Comparison of ENCODE assay signal across 9 cellular contexts in the genomic region with DNA sequence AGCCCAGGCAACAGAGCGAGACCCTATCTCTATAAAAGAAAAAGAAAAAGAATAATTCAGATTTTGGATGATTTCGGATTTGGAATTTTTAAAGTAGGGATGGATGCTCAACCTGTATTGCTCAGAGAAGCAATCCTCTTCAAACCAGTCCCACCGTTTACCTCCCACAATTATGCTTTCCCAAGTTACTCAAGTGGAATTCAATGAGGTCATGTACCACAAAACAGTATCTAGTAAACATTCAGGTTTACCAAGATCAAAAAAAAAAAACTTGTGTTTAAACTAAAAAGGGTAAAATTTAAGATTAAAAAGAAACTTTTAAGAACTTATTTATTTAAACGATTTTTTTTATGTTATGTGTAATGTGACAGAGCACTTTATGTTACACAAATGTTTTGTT. TPM values are rescaled to one million over a fixed set of nuclear protein-coding genes. Genes with fewer than 3 reads are reported as not detected.
DNase-seq lines count a peak whose midpoint lies in the region; ATAC-seq and FAIRE-seq lines count a peak whose summit lies in the region.
"Had no signal": no experiment of that assay in that cellular context is flagged by ENCODE, and none has a peak within 500 bp of the region (broad histone marks: within the 10 kb centered on the region; RNA-seq: fewer than 3 reads in every experiment).

No MANE protein-coding gene starts in this region.

- H3K27ac Mint-ChIP-seq in activated T-helper 2 cell treated with anti-CD3 and anti-CD28 coated beads, Interferon-gamma antibody, Interleukin-2, Interleukin-4, amounts not matched to agents 10 μg/mL and 5 μg/mL and 100 μg/mL, durations not matched to agents 14 hours and 24 hours and 36 hours, result no peak overlapping the region
- peak overlapping the region; percentile 40 to 98 (median 75) for H3K27ac Mint-ChIP-seq in immature natural killer cell

- intact Hi-C loops in activated T-helper 2 cell treated with anti-CD3 and anti-CD28 coated beads, Interferon-gamma antibody, Interleukin-2, Interleukin-4, amounts not matched to agents 10 μg/mL and 5 μg/mL and 100 μg/mL, durations not matched to agents 14 hours and 24 hours and 36 hours (cut with micrococcal nuclease), result loop anchor here (5.0 kb wide), 1 partner anchor 1206 kb away; a partner anchor contains a TSS

- ATAC-seq in HG02885 (IDR thresholded peaks at IDR 0.05; ENCODE audit: poor library complexity, unreplicated experiment) (no peak), HG03469 (IDR thresholded peaks at IDR 0.05; ENCODE audit: unreplicated experiment) (no peak)

- peak overlapping the region; percentile 47 for H3K4me3 Mint-ChIP-seq in activated T-helper 2 cell treated with anti-CD3 and anti-CD28 coated beads, Interferon-gamma antibody, Interleukin-2, Interleukin-4, amounts not matched to agents 10 μg/mL and 5 μg/mL and 100 μg/mL, durations not matched to agents 14 hours and 24 hours and 36 hours (ENCODE audit: low read depth)
- H3K4me3 Mint-ChIP-seq in immature natural killer cell, result peak overlapping the region; percentile 98 to 100 (median 99)

- H3K36me3 Mint-ChIP-seq in activated T-helper 2 cell treated with anti-CD3 and anti-CD28 coated beads, Interferon-gamma antibody, Interleukin-2, Interleukin-4, amounts not matched to agents 10 μg/mL and 5 μg/mL and 100 μg/mL, durations not matched to agents 14 hours and 24 hours and 36 hours (ENCODE audit: low read depth), result peaks cover 41% of the 10 kb centered on the region
- H3K36me3 Mint-ChIP-seq in immature natural killer cell, result peaks cover 8 to 16% (median 9%) of the 10 kb centered on the region in 3 donors

- no peaks in the 10 kb centered on the region for H3K9me3 Mint-ChIP-seq in activated T-helper 2 cell treated with anti-CD3 and anti-CD28 coated beads, Interferon-gamma antibody, Interleukin-2, Interleukin-4, amounts not matched to agents 10 μg/mL and 5 μg/mL and 100 μg/mL, durations not matched to agents 14 hours and 24 hours and 36 hours
- no peaks in the 10 kb centered on the region for H3K9me3 Mint-ChIP-seq in immature natural killer cell

- peak; percentile 6 for FAIRE-seq in A204.1 (lab: Jason Lieb, UNC)

- DNase-seq in ELR (ENCODE audit: low read depth) (peak; percentile 66), immature natural killer cell (no peak), epidermal melanocyte (ENCODE audit: insufficient read length, low spot score) (no peak), OCI-M1 (lab: John Stamatoyannopoulos, UW) (no peak)
- no peak for DNase-seq in activated T-helper 2 cell treated with anti-CD3 and anti-CD28 coated beads, Interferon-gamma antibody, Interleukin-2, Interleukin-4, amounts not matched to agents 10 μg/mL and 5 μg/mL and 100 μg/mL, durations not matched to agents 14 hours and 24 hours and 36 hours (ENCODE audit: low spot score)
- DNase-seq: NCI-H1930 had no signal

- H3K27me3 Mint-ChIP-seq in activated T-helper 2 cell treated with anti-CD3 and anti-CD28 coated beads, Interferon-gamma antibody, Interleukin-2, Interleukin-4, amounts not matched to agents 10 μg/mL and 5 μg/mL and 100 μg/mL, durations not matched to agents 14 hours and 24 hours and 36 hours (ENCODE audit: low read depth), result no peaks in the 10 kb centered on the region
- H3K27me3 Mint-ChIP-seq in immature natural killer cell (ENCODE audit: low read depth in 3 of 3), result peaks cover 8 to 14% (median 13%) of the 10 kb centered on the region in 3 donors

- H3K4me1 Mint-ChIP-seq in activated T-helper 2 cell treated with anti-CD3 and anti-CD28 coated beads, Interferon-gamma antibody, Interleukin-2, Interleukin-4, amounts not matched to agents 10 μg/mL and 5 μg/mL and 100 μg/mL, durations not matched to agents 14 hours and 24 hours and 36 hours (ENCODE audit: low read depth), result peaks cover 24% of the 10 kb centered on the region
- H3K4me1 Mint-ChIP-seq in immature natural killer cell, result peaks cover 60 to 65% of the 10 kb centered on the region in 2 donors

RNA-seq across cellular contexts. Expression of a gene that starts 2.5 kb away (rescaled TPM):
- 76.4 and 77.9 TPM in 2 replicates for total RNA-seq in activated T-helper 2 cell treated with anti-CD3 and anti-CD28 coated beads, Interferon-gamma antibody, Interleukin-2, Interleukin-4, amounts not matched to agents 10 μg/mL and 5 μg/mL and 100 μg/mL, durations not matched to agents 14 hours and 24 hours and 36 hours
- polyA plus RNA-seq in immature natural killer cell, result 10 to 100 TPM; 42.4 to 89.5 (median 59.6) TPM

RNA-seq across cellular contexts. Expression of a gene that starts 14.8 kb away (rescaled TPM):
- total RNA-seq in activated T-helper 2 cell treated with anti-CD3 and anti-CD28 coated beads, Interferon-gamma antibody, Interleukin-2, Interleukin-4, amounts not matched to agents 10 μg/mL and 5 μg/mL and 100 μg/mL, durations not matched to agents 14 hours and 24 hours and 36 hours, result 12.5 and 14.4 TPM in 2 replicates
- polyA plus RNA-seq in immature natural killer cell, result 1 to 10 TPM; 3.2 to 8.1 (median 3.5) TPM
